In the genomic region with DNA sequence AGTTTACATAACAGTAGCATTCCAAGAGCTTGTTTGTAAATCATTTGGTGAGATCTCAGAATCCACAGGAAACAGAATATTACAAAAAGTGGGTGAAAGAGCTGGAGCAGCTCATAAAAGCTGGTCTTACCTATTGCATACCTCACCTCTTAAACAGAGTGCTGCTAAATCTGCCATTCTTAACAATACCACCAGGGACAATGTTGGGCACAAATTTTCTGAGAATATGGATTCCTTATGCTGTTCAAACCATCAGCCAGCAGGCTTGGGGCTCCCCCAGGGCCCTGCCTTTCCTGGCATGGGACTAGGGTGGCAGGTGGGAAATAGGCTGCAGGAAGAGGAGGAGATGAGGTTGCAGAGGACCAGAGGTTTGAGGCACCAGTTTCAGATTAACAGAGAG, we compare ENCODE assay signal across 12 cellular contexts. TPM values are rescaled to one million over a fixed set of nuclear protein-coding genes. Genes with fewer than 3 reads are reported as not detected.
DNase-seq lines count a peak whose midpoint lies in the region; ATAC-seq and TF ChIP-seq lines count a peak whose summit lies in the region.
"Had no signal": no experiment of that assay in that cellular context is flagged by ENCODE, and none has a peak within 500 bp of the region (broad histone marks: within the 10 kb centered on the region; RNA-seq: fewer than 3 reads in every experiment).

No MANE protein-coding gene starts in this region.

- peaks cover 20% of the 10 kb centered on the region for H3K27me3 ChIP-seq in Panc1 (ENCODE audit: control insufficient read depth, insufficient read depth, low read length)

- H3K36me3 ChIP-seq in Panc1 (ENCODE audit: control insufficient read depth, insufficient read depth, low read length) = no peaks in the 10 kb centered on the region
- H3K36me3 ChIP-seq: thoracic aorta had no signal

- no peaks in the 10 kb centered on the region for H3K9me3 ChIP-seq in Panc1 (ENCODE audit: control insufficient read depth, insufficient read depth, low read depth, low read length)
- H3K9me3 ChIP-seq: thoracic aorta had no signal

- no TSS peak for BruUV-seq in Panc1 (replicated peaks; lab: Mats Ljungman, UMichigan)

- TF ChIP-seq CTCF in GM12872 (IDR thresholded peaks at IDR 0.05; ENCODE audit: insufficient read depth, low read depth, low read length) = 0 out of 3 replicates have a peak, but pooled peaks have one; percentile 35
- TF ChIP-seq CTCF in Panc1 (IDR thresholded peaks at IDR 0.05) = peak; percentile 35; the same call in 1 of the 2 replicates

- no peak overlapping the region for H3K4me3 ChIP-seq in Panc1 (ENCODE audit: low read depth in 2 of 2, low read length in 2 of 2)
- H3K4me3 ChIP-seq: skin epidermis, thoracic aorta had no signal

- CTCF ChIA-PET in Panc1 (lab: Charles Lee) = no interaction called here

- no peak overlapping the region for H3K27ac ChIP-seq in Panc1 (ENCODE audit: low read length)
- H3K27ac ChIP-seq: skin epidermis, thoracic aorta had no signal

- H3K4me1 ChIP-seq in Panc1 (ENCODE audit: control insufficient read depth, insufficient read depth, low read length) = no peaks in the 10 kb centered on the region

- ATAC-seq in Panc1 (peak; percentile 73; the same call in 1 of the 2 replicates), left lobe of liver (no peak), HG03135 (IDR thresholded peaks at IDR 0.05; ENCODE audit: unreplicated experiment) (no peak)

- in situ Hi-C loops in Panc1 (cut with HindIII; ENCODE audit: low pct_unique_long_range_greater_than_20kb, low sequenced_read_pairs) = no loop called here
- in situ Hi-C loops in G401 (cut with HindIII; ENCODE audit: low sequenced_read_pairs) = no loop called here

- intact Hi-C loops in Panc1 (cut with micrococcal nuclease; ENCODE audit: unreplicated experiment) = no loop called here

- DNase-seq in AML-193 (lab: John Stamatoyannopoulos, UW) (peak; percentile 4 to 32), Panc1 (ENCODE audit: low read depth, low spot score) (no peak), glomerular visceral epithelial cell (ENCODE audit: extremely low spot score) (peak; percentile 7), NCI-H1092 treated with DMSO at 0.1 percent for 48 hours (lab: John Stamatoyannopoulos, UW) (no peak), G401 (ENCODE audit: low spot score) (no peak), left lobe of liver (ENCODE audit: low spot score) (no peak)
- DNase-seq: activated CD4-positive, alpha-beta T cell treated with anti-CD3 and anti-CD28 coated beads for 1 hour had no signal

- POLR2A ChIA-PET in Panc1 (lab: Charles Lee) = no interaction called here

RNA-seq across cellular contexts. Expression of a gene that starts 55.6 kb away (rescaled TPM):
- 1.7 TPM for total RNA-seq in Panc1 (2021; ENCODE audit: unreplicated experiment)
- polyA plus RNA-seq in Panc1 (2012; ENCODE audit: insufficient read length) = 1.0 TPM
- not detected in 2 replicates for total RNA-seq in G401 (2014; rRNA removed; shearing (Covaris generic))
- 5.0 TPM for total RNA-seq in left lobe of liver
- total RNA-seq: LHCN-M2 had no signal

Comparison
In these comparisons a context has a peak if more than half of its experiments do, and no peak if none do; other contexts are left out.
1. DNase-seq: peak in AML-193 (2 of 2) and glomerular visceral epithelial cell (single experiment); none in Panc1 (single experiment), NCI-H1092 treated with DMSO at 0.1 percent for 48 hours (single experiment), G401 (single experiment) and left lobe of liver (single experiment).